In the genomic region with DNA sequence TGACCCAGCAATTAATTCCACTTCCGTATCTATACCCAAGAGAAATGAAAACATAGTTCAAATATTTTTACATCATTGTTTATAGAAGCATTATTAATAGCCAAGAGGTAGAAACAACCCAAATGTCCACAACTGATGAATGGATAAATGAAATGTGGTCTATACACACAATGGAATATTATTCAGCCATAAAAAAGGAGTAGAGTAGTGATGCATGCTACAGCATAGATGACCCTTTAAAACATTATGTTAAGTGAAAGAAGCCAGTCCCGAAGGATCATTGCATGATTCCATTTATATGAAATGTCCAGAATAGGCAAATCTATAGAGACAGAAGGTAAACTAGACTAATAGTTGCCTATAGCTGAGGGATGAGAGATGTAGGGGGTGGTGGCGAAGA, we compare ENCODE assay signal across 2 cellular contexts.
TF ChIP-seq lines count a peak whose summit lies in the region.

No MANE protein-coding gene starts in this region.

TF ChIP-seq in HEK293, 187 proteins besides CTCF, POLR2A, EP300 and RAD21:
- TF ChIP-seq ZNF146 (tag by site-specific recombination; IDR thresholded peaks at IDR 0.05), result peak; percentile 62
- TF ChIP-seq, protein P1, sequence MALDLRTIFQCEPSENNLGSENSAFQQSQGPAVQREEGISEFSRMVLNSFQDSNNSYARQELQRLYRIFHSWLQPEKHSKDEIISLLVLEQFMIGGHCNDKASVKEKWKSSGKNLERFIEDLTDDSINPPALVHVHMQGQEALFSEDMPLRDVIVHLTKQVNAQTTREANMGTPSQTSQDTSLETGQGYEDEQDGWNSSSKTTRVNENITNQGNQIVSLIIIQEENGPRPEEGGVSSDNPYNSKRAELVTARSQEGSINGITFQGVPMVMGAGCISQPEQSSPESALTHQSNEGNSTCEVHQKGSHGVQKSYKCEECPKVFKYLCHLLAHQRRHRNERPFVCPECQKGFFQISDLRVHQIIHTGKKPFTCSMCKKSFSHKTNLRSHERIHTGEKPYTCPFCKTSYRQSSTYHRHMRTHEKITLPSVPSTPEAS (tag by site-specific recombination; IDR thresholded peaks at IDR 0.05), result no peak

TF ChIP-seq in K562, 482 proteins besides CTCF, POLR2A, EP300 and RAD21:
- peak; percentile 61 for TF ChIP-seq ZNF146 (CRISPR knock-in tag; IDR thresholded peaks at IDR 0.05; ENCODE audit: unreplicated experiment)
- TF ChIP-seq, protein P2, sequence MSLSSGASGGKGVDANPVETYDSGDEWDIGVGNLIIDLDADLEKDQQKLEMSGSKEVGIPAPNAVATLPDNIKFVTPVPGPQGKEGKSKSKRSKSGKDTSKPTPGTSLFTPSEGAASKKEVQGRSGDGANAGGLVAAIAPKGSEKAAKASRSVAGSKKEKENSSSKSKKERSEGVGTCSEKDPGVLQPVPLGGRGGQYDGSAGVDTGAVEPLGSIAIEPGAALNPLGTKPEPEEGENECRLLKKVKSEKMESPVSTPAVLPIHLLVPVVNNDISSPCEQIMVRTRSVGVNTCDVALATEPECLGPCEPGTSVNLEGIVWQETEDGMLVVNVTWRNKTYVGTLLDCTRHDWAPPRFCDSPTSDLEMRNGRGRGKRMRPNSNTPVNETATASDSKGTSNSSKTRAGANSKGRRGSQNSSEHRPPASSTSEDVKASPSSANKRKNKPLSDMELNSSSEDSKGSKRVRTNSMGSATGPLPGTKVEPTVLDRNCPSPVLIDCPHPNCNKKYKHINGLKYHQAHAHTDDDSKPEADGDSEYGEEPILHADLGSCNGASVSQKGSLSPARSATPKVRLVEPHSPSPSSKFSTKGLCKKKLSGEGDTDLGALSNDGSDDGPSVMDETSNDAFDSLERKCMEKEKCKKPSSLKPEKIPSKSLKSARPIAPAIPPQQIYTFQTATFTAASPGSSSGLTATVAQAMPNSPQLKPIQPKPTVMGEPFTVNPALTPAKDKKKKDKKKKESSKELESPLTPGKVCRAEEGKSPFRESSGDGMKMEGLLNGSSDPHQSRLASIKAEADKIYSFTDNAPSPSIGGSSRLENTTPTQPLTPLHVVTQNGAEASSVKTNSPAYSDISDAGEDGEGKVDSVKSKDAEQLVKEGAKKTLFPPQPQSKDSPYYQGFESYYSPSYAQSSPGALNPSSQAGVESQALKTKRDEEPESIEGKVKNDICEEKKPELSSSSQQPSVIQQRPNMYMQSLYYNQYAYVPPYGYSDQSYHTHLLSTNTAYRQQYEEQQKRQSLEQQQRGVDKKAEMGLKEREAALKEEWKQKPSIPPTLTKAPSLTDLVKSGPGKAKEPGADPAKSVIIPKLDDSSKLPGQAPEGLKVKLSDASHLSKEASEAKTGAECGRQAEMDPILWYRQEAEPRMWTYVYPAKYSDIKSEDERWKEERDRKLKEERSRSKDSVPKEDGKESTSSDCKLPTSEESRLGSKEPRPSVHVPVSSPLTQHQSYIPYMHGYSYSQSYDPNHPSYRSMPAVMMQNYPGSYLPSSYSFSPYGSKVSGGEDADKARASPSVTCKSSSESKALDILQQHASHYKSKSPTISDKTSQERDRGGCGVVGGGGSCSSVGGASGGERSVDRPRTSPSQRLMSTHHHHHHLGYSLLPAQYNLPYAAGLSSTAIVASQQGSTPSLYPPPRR (CRISPR knock-in tag; IDR thresholded peaks at IDR 0.05; ENCODE audit: borderline replicate concordance), result no peak
